ENCODE assay signal across 16 cellular contexts in the genomic region with DNA sequence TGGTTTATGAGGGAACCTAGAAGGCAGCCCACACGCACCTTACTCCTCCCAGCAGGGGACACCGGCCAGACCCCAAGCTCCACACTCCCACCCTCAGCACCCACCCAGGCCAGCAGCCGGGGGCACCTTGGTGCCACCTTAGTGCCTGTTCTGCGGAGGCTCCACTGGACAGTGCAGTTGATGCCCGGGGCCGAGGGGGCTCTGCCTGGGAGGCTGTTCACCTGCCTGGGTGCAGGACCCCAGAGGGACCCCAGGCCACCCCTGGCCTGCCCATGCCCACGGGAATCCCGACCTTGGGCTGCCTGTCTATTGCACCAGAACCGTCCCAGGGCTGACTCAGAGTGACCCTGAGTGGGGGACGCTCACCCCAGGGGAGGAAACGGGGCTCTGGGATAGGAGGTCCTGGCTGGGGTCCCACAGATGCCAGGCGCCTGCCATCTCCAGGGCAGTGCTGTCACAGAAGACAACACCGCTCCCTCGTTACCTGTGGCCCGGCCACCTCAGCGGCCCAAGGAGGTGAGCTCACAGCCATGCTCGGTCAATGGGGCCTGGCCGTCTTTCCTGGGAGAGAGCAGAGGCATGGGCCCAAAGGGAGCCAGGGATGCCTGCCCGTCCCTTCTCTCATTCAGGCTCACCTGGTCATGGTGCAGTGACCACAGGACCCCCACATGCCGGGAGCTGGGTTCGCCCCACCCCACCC. TPM values are rescaled to one million over a fixed set of nuclear protein-coding genes. Genes with fewer than 3 reads are reported as not detected.
DNase-seq lines count a peak whose midpoint lies in the region; ATAC-seq, FAIRE-seq and TF ChIP-seq lines count a peak whose summit lies in the region.
"Had no signal": no experiment of that assay in that cellular context is flagged by ENCODE, and none has a peak within 500 bp of the region (broad histone marks: within the 10 kb centered on the region; RNA-seq: fewer than 3 reads in every experiment).

No MANE protein-coding gene starts in this region.

- peak overlapping the region; percentile 48; the same call in 1 of the 2 replicates for H3K9ac ChIP-seq in HepG2 (ENCODE audit: insufficient read depth, low read depth, low read length)

- H3K4me3 Mint-ChIP-seq in T-cell: no peak overlapping the region
- H3K4me3 Mint-ChIP-seq: CD8-positive, alpha-beta T cell had no signal

- H3K27me3 Mint-ChIP-seq in T-cell: no peaks in the 10 kb centered on the region

- no peak for ATAC-seq in Right ventricle myocardium superior (ENCODE audit: poor library complexity)
- ATAC-seq in HepG2: peak; percentile 17
- ATAC-seq in T-cell (replicated peaks in 1 of 4): no peak
- ATAC-seq: CD8-positive, alpha-beta T cell had no signal

- no peak overlapping the region for H3K27ac Mint-ChIP-seq in T-cell
- H3K27ac Mint-ChIP-seq: CD8-positive, alpha-beta T cell had no signal

- no TSS peak for BruUV-seq in HepG2 (replicated peaks; lab: Mats Ljungman, UMichigan)

- POLR2A ChIA-PET in HepG2 (lab: Yijun Ruan, JAX) (interaction anchor here (1.0 to 1.5 kb wide), 5 partner anchors 7 to 156 kb away, joined by 3 to 7 read pairs (median 6); a partner anchor contains a TSS), T-cell (lab: Charles Lee) (no interaction called here)

- no peaks in the 10 kb centered on the region for H3K9me3 Mint-ChIP-seq in T-cell
- H3K9me3 Mint-ChIP-seq: CD8-positive, alpha-beta T cell had no signal

- in situ Hi-C loops in HepG2 (cut with HindIII; ENCODE audit: extremely low pct_ligation_motif_present, low pct_unique_long_range_greater_than_20kb) (no loop called here), transverse colon (cut with MboI; ENCODE audit: low pct_ligation_motif_present in 1 of 4, low pct_unique_long_range_greater_than_20kb in 1 of 4, low sequenced_read_pairs in 3 of 4) (no loop called here)

- no peak for TF ChIP-seq RAD21 in HepG2 (CRISPR knock-in tag; IDR thresholded peaks at IDR 0.05)

- CTCF ChIA-PET in HepG2 (lab: Yijun Ruan, JAX; ENCODE audit: low intra/inter-chr PET ratio, low total read pairs) (no interaction called here), T-cell (lab: Charles Lee) (no interaction called here)

- no peaks in the 10 kb centered on the region for H3K9me3 ChIP-seq in left ventricle myocardium inferior (replicated peaks)
- H3K9me3 ChIP-seq in HepG2 (ENCODE audit: low read length): no peaks in the 10 kb centered on the region
- H3K9me3 ChIP-seq in transverse colon: no peaks in the 10 kb centered on the region

- intact Hi-C loops in left ventricle myocardium inferior (cut with micrococcal nuclease) (no loop called here), Right ventricle myocardium superior (cut with DNase I) (no loop called here), HepG2 (cut with micrococcal nuclease; ENCODE audit: unreplicated experiment) (no loop called here), transverse colon (cut with DNase I; ENCODE audit: low total_unique reads) (no loop called here)

- WGBS in HepG2 (ENCODE audit: low lambda C conversion rate): 60% methylated on average over 7 of the region's 21 CpGs
- WGBS in transverse colon (ENCODE audit: low coverage in 1 of 2), 2 donors: 95% methylated on average over 21 of the region's 21 CpGs; no CpG with 5 or more reads in 1 of the 2 donors

- H3K4me1 ChIP-seq in left ventricle myocardium inferior (peaks cover 11% of the 10 kb centered on the region), HepG2 (ENCODE audit: insufficient read depth, low read length) (peaks cover 50% of the 10 kb centered on the region), transverse colon (peaks cover 8 to 21% (median 11%) of the 10 kb centered on the region in 4 donors)

- TF ChIP-seq CTCF in left ventricle myocardium inferior (IDR thresholded peaks at IDR 0.05; ENCODE audit: borderline replicate concordance) (no peak), HepG2 (CRISPR knock-in tag; IDR thresholded peaks at IDR 0.05) (no peak), transverse colon (IDR thresholded peaks at IDR 0.05) (no peak)

- H3K4me3 ChIP-seq in left ventricle myocardium inferior: no peak overlapping the region
- peak overlapping the region in 1 of 3 experiments; percentile 59; a peak in 2 of 6 replicates for H3K4me3 ChIP-seq in HepG2 (replicated peaks in 1 of 3; ENCODE audit: insufficient read depth in 1 of 3, low read depth in 2 of 3, low read length in 3 of 3)
- no peak overlapping the region for H3K4me3 ChIP-seq in transverse colon

- H3K36me3 ChIP-seq in left ventricle myocardium inferior (no peaks in the 10 kb centered on the region), HepG2 (replicated peaks in 1 of 2; ENCODE audit: control insufficient read depth in 1 of 2, insufficient read depth in 2 of 2, low read length in 2 of 2) (no peaks in the 10 kb centered on the region), transverse colon (no peaks in the 10 kb centered on the region)

- peaks cover 15% of the 10 kb centered on the region for H3K27me3 ChIP-seq in left ventricle myocardium inferior (ENCODE audit: low read depth)
- peaks cover 0 to 2% of the 10 kb centered on the region in 2 experiments; a peak in 1 of 5 replicates for H3K27me3 ChIP-seq in HepG2 (ENCODE audit: control insufficient read depth in 1 of 2, insufficient read depth in 2 of 2, low read length in 2 of 2)
- peaks cover 12% of the 10 kb centered on the region for H3K27me3 ChIP-seq in transverse colon

- no peaks in the 10 kb centered on the region for H3K4me1 Mint-ChIP-seq in T-cell

- H3K27ac ChIP-seq in left ventricle myocardium inferior (replicated peaks) (peak overlapping the region; percentile 68), HepG2 (ENCODE audit: extremely low read length, insufficient read depth, low read length) (peak overlapping the region; percentile 73), transverse colon (peak overlapping the region in 3 of 4 donors; percentile 61 to 73 (median 68))

- no peak for DNase-seq in left ventricle myocardium inferior
- DNase-seq in Right ventricle myocardium superior: no peak
- no peak for DNase-seq in HepG2 (ENCODE audit: low spot score)
- DNase-seq in transverse colon: no peak
- DNase-seq in T-cell: no peak
- no peak for DNase-seq in NCI-H2227 (lab: John Stamatoyannopoulos, UW; ENCODE audit: unreplicated experiment)
- DNase-seq: NCI-H1048, NCI-H1436 treated with DMSO at 0.1 percent for 48 hours, NCI-H2171 treated with DMSO at 0.1 percent for 48 hours, NCI-H510A treated with DMSO at 0.1 percent for 48 hours, NCI-H82, SHP77 had no signal

- TF ChIP-seq POLR2A in HepG2 (IDR thresholded peaks at IDR 0.05; ENCODE audit: insufficient read depth in 1 of 2, low read depth in 2 of 2, low read length in 2 of 2) (no peak), transverse colon (IDR thresholded peaks at IDR 0.05) (no peak)

- no peak for FAIRE-seq in HepG2 (lab: Jason Lieb, UNC)
- FAIRE-seq: D721Med, H54 had no signal

- peak overlapping the region; percentile 82 for H3K4me2 ChIP-seq in HepG2 (ENCODE audit: low read depth, low read length)

- no peaks in the 10 kb centered on the region for H3K79me2 ChIP-seq in HepG2 (ENCODE audit: insufficient read depth, low read length)

- no peaks in the 10 kb centered on the region for H4K20me1 ChIP-seq in HepG2 (ENCODE audit: insufficient read depth, low read length)

- H2AFZ ChIP-seq in HepG2 (ENCODE audit: low read length): no peak overlapping the region

- TF ChIP-seq EP300 in HepG2 (IDR thresholded peaks at IDR 0.05; ENCODE audit: low read depth in 2 of 2, low read length in 2 of 2) (no peak), HepG2 (CRISPR knock-in tag; IDR thresholded peaks at IDR 0.05; ENCODE audit: borderline replicate concordance) (no peak), transverse colon (IDR thresholded peaks at IDR 0.05; ENCODE audit: low read depth) (no peak)

- H3K36me3 Mint-ChIP-seq in T-cell: no peaks in the 10 kb centered on the region
- H3K36me3 Mint-ChIP-seq: CD8-positive, alpha-beta T cell had no signal

RNA-seq across cellular contexts. Expression of a gene that starts 0.7 kb away (rescaled TPM):
- 3.5 TPM for total RNA-seq in left ventricle myocardium inferior
- 2.6 TPM for total RNA-seq in Right ventricle myocardium superior
- total RNA-seq in HepG2 (2016; rRNA removed; fragmentation: Illumina TruSeq; extraction: Trizol): 0.93 and 2.6 TPM in 2 replicates
- 1.3 and 1.5 TPM in 2 replicates for total RNA-seq in HepG2 (2016; cell fraction: cytosol; rRNA removed; fragmentation: Illumina TruSeq; extraction: Trizol; ENCODE audit: low read depth)
- total RNA-seq in HepG2 (2016; cell fraction: insoluble cytoplasmic fraction; rRNA removed; fragmentation: Illumina TruSeq; extraction: Trizol): 0.73 and 3.1 TPM in 2 replicates
- 1.5 and 1.9 TPM in 2 replicates for total RNA-seq in HepG2 (2016; cell fraction: membrane; rRNA removed; fragmentation: Illumina TruSeq; extraction: Trizol)
- total RNA-seq in HepG2 (2016; cell fraction: nucleus; rRNA removed; fragmentation: Illumina TruSeq; extraction: Trizol): 3.1 and 3.8 TPM in 2 replicates
- polyA plus RNA-seq in HepG2 (2011; rRNA removed): 2.3 and 4.7 TPM in 2 replicates
- 0.92 and 1.7 TPM in 2 replicates for polyA plus RNA-seq in HepG2 (2011; cell fraction: cytosol; rRNA removed)
- 68.0 and 74.7 TPM in 2 replicates for polyA plus RNA-seq in HepG2 (2011; cell fraction: nucleus; rRNA removed)
- polyA plus RNA-seq in HepG2 (2012): 1.8 and 2.2 TPM in 2 replicates
- polyA plus RNA-seq in HepG2 (2016; cell fraction: cytosol; fragmentation: Illumina TruSeq; extraction: Trizol; ENCODE audit: low read depth): 1.1 and 1.2 TPM in 2 replicates
- polyA plus RNA-seq in HepG2 (2016; cell fraction: insoluble cytoplasmic fraction; fragmentation: Illumina TruSeq; extraction: Trizol; ENCODE audit: low read depth): 0.84 and 1.3 TPM in 2 replicates
- 0.98 and 1.3 TPM in 2 replicates for polyA plus RNA-seq in HepG2 (2016; cell fraction: membrane; fragmentation: Illumina TruSeq; extraction: Trizol; ENCODE audit: low read depth)
- polyA plus RNA-seq in HepG2 (2016; cell fraction: nucleus; fragmentation: Illumina TruSeq; extraction: Trizol; ENCODE audit: insufficient read depth, low read depth): 12.7 and 13.3 TPM in 2 replicates
- 0.30 and 1.8 TPM in 2 replicates for polyA minus RNA-seq in HepG2 (2011; rRNA and poly(A)+ RNA removed; ENCODE audit: low replicate concordance)
- polyA minus RNA-seq in HepG2 (2011; cell fraction: cytosol; rRNA and poly(A)+ RNA removed): 0.59 and 1.4 TPM in 2 replicates
- polyA minus RNA-seq in HepG2 (2011; cell fraction: nucleus; rRNA and poly(A)+ RNA removed): 1.9 and 2.9 TPM in 2 replicates
- 1 to 10 TPM; 1.5 to 3.5 (median 2.4) TPM for total RNA-seq in transverse colon
- total RNA-seq in T-cell: 10 to 100 TPM in 4 of 5 donors, 1 to 10 TPM in 1; 9.5 to 15.3 (median 11.1) TPM

RNA-seq across cellular contexts. Expression of a gene that starts 7.3 kb away (rescaled TPM):
- total RNA-seq in left ventricle myocardium inferior: 36.9 TPM
- 34.7 TPM for total RNA-seq in Right ventricle myocardium superior
- 22.1 and 29.4 TPM in 2 replicates for total RNA-seq in HepG2 (2016; rRNA removed; fragmentation: Illumina TruSeq; extraction: Trizol)
- 19.3 and 24.9 TPM in 2 replicates for total RNA-seq in HepG2 (2016; cell fraction: cytosol; rRNA removed; fragmentation: Illumina TruSeq; extraction: Trizol; ENCODE audit: low read depth)
- 21.8 and 31.9 TPM in 2 replicates for total RNA-seq in HepG2 (2016; cell fraction: insoluble cytoplasmic fraction; rRNA removed; fragmentation: Illumina TruSeq; extraction: Trizol)
- total RNA-seq in HepG2 (2016; cell fraction: membrane; rRNA removed; fragmentation: Illumina TruSeq; extraction: Trizol): 32.2 and 38.5 TPM in 2 replicates
- total RNA-seq in HepG2 (2016; cell fraction: nucleus; rRNA removed; fragmentation: Illumina TruSeq; extraction: Trizol): 23.9 and 27.0 TPM in 2 replicates
- 25.4 and 28.8 TPM in 2 replicates for polyA plus RNA-seq in HepG2 (2011; rRNA removed)
- 25.8 and 32.1 TPM in 2 replicates for polyA plus RNA-seq in HepG2 (2011; cell fraction: cytosol; rRNA removed)
- polyA plus RNA-seq in HepG2 (2011; cell fraction: nucleus; rRNA removed): 48.5 and 56.3 TPM in 2 replicates
- polyA plus RNA-seq in HepG2 (2012): 31.0 and 32.3 TPM in 2 replicates
- polyA plus RNA-seq in HepG2 (2016; cell fraction: cytosol; fragmentation: Illumina TruSeq; extraction: Trizol; ENCODE audit: low read depth): 26.4 and 36.1 TPM in 2 replicates
- 38.0 and 48.6 TPM in 2 replicates for polyA plus RNA-seq in HepG2 (2016; cell fraction: insoluble cytoplasmic fraction; fragmentation: Illumina TruSeq; extraction: Trizol; ENCODE audit: low read depth)
- 40.9 and 46.8 TPM in 2 replicates for polyA plus RNA-seq in HepG2 (2016; cell fraction: membrane; fragmentation: Illumina TruSeq; extraction: Trizol; ENCODE audit: low read depth)
- polyA plus RNA-seq in HepG2 (2016; cell fraction: nucleus; fragmentation: Illumina TruSeq; extraction: Trizol; ENCODE audit: insufficient read depth, low read depth): 70.6 and 77.2 TPM in 2 replicates
- polyA minus RNA-seq in HepG2 (2011; rRNA and poly(A)+ RNA removed; ENCODE audit: low replicate concordance): 19.8 and 25.0 TPM in 2 replicates
- 15.5 and 16.0 TPM in 2 replicates for polyA minus RNA-seq in HepG2 (2011; cell fraction: cytosol; rRNA and poly(A)+ RNA removed)
- polyA minus RNA-seq in HepG2 (2011; cell fraction: nucleus; rRNA and poly(A)+ RNA removed): 18.6 and 26.4 TPM in 2 replicates
- 100 to 1,000 TPM in 1 of 4 donors, 10 to 100 TPM in 3; 49.6 to 110 (median 59.1) TPM for total RNA-seq in transverse colon
- 10 to 100 TPM; 60.8 to 89.8 (median 83.6) TPM for total RNA-seq in T-cell

RNA-seq across cellular contexts. Expression of a gene that starts 26.8 kb away (rescaled TPM):
- total RNA-seq in left ventricle myocardium inferior (49.7 TPM), Right ventricle myocardium superior (56.3 TPM), HepG2 (2016; rRNA removed; fragmentation: Illumina TruSeq; extraction: Trizol) (16.4 and 29.4 TPM in 2 replicates), transverse colon (100 to 1,000 TPM in 2 of 4 donors, 10 to 100 TPM in 2; 52.4 to 190 (median 99.5) TPM), T-cell (100 to 1,000 TPM in 2 of 5 donors, 10 to 100 TPM in 3; 63.0 to 107 (median 99.8) TPM)
- 10.4 and 10.9 TPM in 2 replicates for total RNA-seq in HepG2 (2016; cell fraction: cytosol; rRNA removed; fragmentation: Illumina TruSeq; extraction: Trizol; ENCODE audit: low read depth)
- total RNA-seq in HepG2 (2016; cell fraction: insoluble cytoplasmic fraction; rRNA removed; fragmentation: Illumina TruSeq; extraction: Trizol): 13.5 and 33.2 TPM in 2 replicates
- total RNA-seq in HepG2 (2016; cell fraction: membrane; rRNA removed; fragmentation: Illumina TruSeq; extraction: Trizol): 10.5 and 11.3 TPM in 2 replicates
- total RNA-seq in HepG2 (2016; cell fraction: nucleus; rRNA removed; fragmentation: Illumina TruSeq; extraction: Trizol): 35.1 and 37.0 TPM in 2 replicates
- 50.8 and 56.3 TPM in 2 replicates for polyA plus RNA-seq in HepG2 (2011; rRNA removed)
- 13.0 and 18.3 TPM in 2 replicates for polyA plus RNA-seq in HepG2 (2011; cell fraction: cytosol; rRNA removed)
- 917 and 1,082 TPM in 2 replicates for polyA plus RNA-seq in HepG2 (2011; cell fraction: nucleus; rRNA removed)
- 32.6 and 50.5 TPM in 2 replicates for polyA plus RNA-seq in HepG2 (2012)
- polyA plus RNA-seq in HepG2 (2016; cell fraction: cytosol; fragmentation: Illumina TruSeq; extraction: Trizol; ENCODE audit: low read depth): 2.3 and 2.4 TPM in 2 replicates
- 11.7 and 14.4 TPM in 2 replicates for polyA plus RNA-seq in HepG2 (2016; cell fraction: insoluble cytoplasmic fraction; fragmentation: Illumina TruSeq; extraction: Trizol; ENCODE audit: low read depth)
- polyA plus RNA-seq in HepG2 (2016; cell fraction: membrane; fragmentation: Illumina TruSeq; extraction: Trizol; ENCODE audit: low read depth): 6.7 and 8.0 TPM in 2 replicates
- polyA plus RNA-seq in HepG2 (2016; cell fraction: nucleus; fragmentation: Illumina TruSeq; extraction: Trizol; ENCODE audit: insufficient read depth, low read depth): 144 and 162 TPM in 2 replicates
- 19.2 and 70.6 TPM in 2 replicates for polyA minus RNA-seq in HepG2 (2011; rRNA and poly(A)+ RNA removed; ENCODE audit: low replicate concordance)
- 16.2 and 18.0 TPM in 2 replicates for polyA minus RNA-seq in HepG2 (2011; cell fraction: cytosol; rRNA and poly(A)+ RNA removed)
- 47.0 and 52.1 TPM in 2 replicates for polyA minus RNA-seq in HepG2 (2011; cell fraction: nucleus; rRNA and poly(A)+ RNA removed)

RNA-seq across cellular contexts. Expression of a gene that starts 27.5 kb away (rescaled TPM):
- total RNA-seq in left ventricle myocardium inferior: 10.4 TPM
- 10.6 TPM for total RNA-seq in Right ventricle myocardium superior
- total RNA-seq in HepG2 (2016; rRNA removed; fragmentation: Illumina TruSeq; extraction: Trizol): 21.7 and 22.2 TPM in 2 replicates
- 24.8 and 28.1 TPM in 2 replicates for total RNA-seq in HepG2 (2016; cell fraction: cytosol; rRNA removed; fragmentation: Illumina TruSeq; extraction: Trizol; ENCODE audit: low read depth)
- 20.1 and 22.6 TPM in 2 replicates for total RNA-seq in HepG2 (2016; cell fraction: insoluble cytoplasmic fraction; rRNA removed; fragmentation: Illumina TruSeq; extraction: Trizol)
- 31.7 and 36.4 TPM in 2 replicates for total RNA-seq in HepG2 (2016; cell fraction: membrane; rRNA removed; fragmentation: Illumina TruSeq; extraction: Trizol)
- total RNA-seq in HepG2 (2016; cell fraction: nucleus; rRNA removed; fragmentation: Illumina TruSeq; extraction: Trizol): 11.4 and 12.3 TPM in 2 replicates
- 8.3 and 9.8 TPM in 2 replicates for polyA plus RNA-seq in HepG2 (2011; rRNA removed)
- polyA plus RNA-seq in HepG2 (2011; cell fraction: cytosol; rRNA removed): 7.8 and 16.6 TPM in 2 replicates
- polyA plus RNA-seq in HepG2 (2011; cell fraction: nucleus; rRNA removed): 25.8 and 26.1 TPM in 2 replicates
- 3.8 and 6.3 TPM in 2 replicates for polyA plus RNA-seq in HepG2 (2012)
- polyA plus RNA-seq in HepG2 (2016; cell fraction: cytosol; fragmentation: Illumina TruSeq; extraction: Trizol; ENCODE audit: low read depth): 31.1 and 33.4 TPM in 2 replicates
- 23.1 and 24.5 TPM in 2 replicates for polyA plus RNA-seq in HepG2 (2016; cell fraction: insoluble cytoplasmic fraction; fragmentation: Illumina TruSeq; extraction: Trizol; ENCODE audit: low read depth)
- 29.1 and 32.2 TPM in 2 replicates for polyA plus RNA-seq in HepG2 (2016; cell fraction: membrane; fragmentation: Illumina TruSeq; extraction: Trizol; ENCODE audit: low read depth)
- 20.2 and 22.1 TPM in 2 replicates for polyA plus RNA-seq in HepG2 (2016; cell fraction: nucleus; fragmentation: Illumina TruSeq; extraction: Trizol; ENCODE audit: insufficient read depth, low read depth)
- 13.5 and 21.4 TPM in 2 replicates for polyA minus RNA-seq in HepG2 (2011; rRNA and poly(A)+ RNA removed; ENCODE audit: low replicate concordance)
- polyA minus RNA-seq in HepG2 (2011; cell fraction: cytosol; rRNA and poly(A)+ RNA removed): 5.6 and 5.9 TPM in 2 replicates
- 6.5 and 9.0 TPM in 2 replicates for polyA minus RNA-seq in HepG2 (2011; cell fraction: nucleus; rRNA and poly(A)+ RNA removed)
- 10 to 100 TPM in 3 of 4 donors, 1 to 10 TPM in 1; 7.0 to 35.9 (median 20.5) TPM for total RNA-seq in transverse colon
- total RNA-seq in T-cell: 10 to 100 TPM; 16.7 to 26.4 (median 22.6) TPM

RNA-seq across cellular contexts. Expression of a gene that starts 34.4 kb away (rescaled TPM):
- total RNA-seq in left ventricle myocardium inferior (0.55 TPM), Right ventricle myocardium superior (0.51 TPM), HepG2 (2016; rRNA removed; fragmentation: Illumina TruSeq; extraction: Trizol) (0.29 and 0.64 TPM in 2 replicates), transverse colon (10 to 100 TPM in 3 of 4 donors, not detected in 1; 11.9 to 52.8 (median 15.7) TPM), T-cell (1 to 10 TPM; 2.8 to 4.2 (median 4.0) TPM)
- 0.88 and 0.91 TPM in 2 replicates for total RNA-seq in HepG2 (2016; cell fraction: cytosol; rRNA removed; fragmentation: Illumina TruSeq; extraction: Trizol; ENCODE audit: low read depth)
- total RNA-seq in HepG2 (2016; cell fraction: insoluble cytoplasmic fraction; rRNA removed; fragmentation: Illumina TruSeq; extraction: Trizol): 1.0 TPM in 1 of 2 replicates, not detected in the other
- total RNA-seq in HepG2 (2016; cell fraction: membrane; rRNA removed; fragmentation: Illumina TruSeq; extraction: Trizol): 0.28 and 0.80 TPM in 2 replicates
- 0.87 TPM in 1 of 2 replicates, not detected in the other for total RNA-seq in HepG2 (2016; cell fraction: nucleus; rRNA removed; fragmentation: Illumina TruSeq; extraction: Trizol)
- 0.18 and 0.29 TPM in 2 replicates for polyA plus RNA-seq in HepG2 (2011; rRNA removed)
- 0.11 and 0.21 TPM in 2 replicates for polyA plus RNA-seq in HepG2 (2011; cell fraction: cytosol; rRNA removed)
- polyA plus RNA-seq in HepG2 (2011; cell fraction: nucleus; rRNA removed): 4.1 and 5.2 TPM in 2 replicates
- 1.6 and 2.0 TPM in 2 replicates for polyA plus RNA-seq in HepG2 (2012)
- polyA plus RNA-seq in HepG2 (2016; cell fraction: cytosol; fragmentation: Illumina TruSeq; extraction: Trizol; ENCODE audit: low read depth): 0.28 and 0.32 TPM in 2 replicates
- polyA plus RNA-seq in HepG2 (2016; cell fraction: insoluble cytoplasmic fraction; fragmentation: Illumina TruSeq; extraction: Trizol; ENCODE audit: low read depth): not detected in 2 replicates
- not detected in 2 replicates for polyA plus RNA-seq in HepG2 (2016; cell fraction: membrane; fragmentation: Illumina TruSeq; extraction: Trizol; ENCODE audit: low read depth)
- 2.7 and 4.3 TPM in 2 replicates for polyA plus RNA-seq in HepG2 (2016; cell fraction: nucleus; fragmentation: Illumina TruSeq; extraction: Trizol; ENCODE audit: insufficient read depth, low read depth)
- 0.36 and 0.40 TPM in 2 replicates for polyA minus RNA-seq in HepG2 (2011; rRNA and poly(A)+ RNA removed; ENCODE audit: low replicate concordance)
- not detected in 2 replicates for polyA minus RNA-seq in HepG2 (2011; cell fraction: cytosol; rRNA and poly(A)+ RNA removed)
- polyA minus RNA-seq in HepG2 (2011; cell fraction: nucleus; rRNA and poly(A)+ RNA removed): not detected in 2 replicates
- total RNA-seq: A172 had no signal
